8 cellular contexts compared by ENCODE assay signal in the genomic region with DNA sequence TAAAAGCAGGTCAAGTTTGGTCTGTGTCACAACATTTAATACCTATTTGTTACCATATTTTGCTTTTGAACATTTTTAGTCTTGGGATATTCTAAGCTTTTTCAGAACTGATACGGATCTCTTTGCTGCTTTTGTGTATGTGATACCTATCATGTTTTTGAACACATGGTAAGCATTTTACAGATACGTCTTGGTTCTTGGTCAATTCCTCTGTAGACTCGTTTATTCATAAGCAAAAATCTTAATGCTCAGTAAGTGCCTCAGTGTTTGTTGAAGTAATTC. TPM values are rescaled to one million over a fixed set of nuclear protein-coding genes. Genes with fewer than 3 reads are reported as not detected.
DNase-seq lines count a peak whose midpoint lies in the region; ATAC-seq and TF ChIP-seq lines count a peak whose summit lies in the region.

No MANE protein-coding gene starts in this region.

- H3K9me3 ChIP-seq in Panc1 (ENCODE audit: control insufficient read depth, insufficient read depth, low read depth, low read length) (peaks cover 46% of the 10 kb centered on the region), esophagus squamous epithelium (peaks cover 0 to 14% (median 0%) of the 10 kb centered on the region in 3 donors), sigmoid colon (no peaks in the 10 kb centered on the region)

- TF ChIP-seq POLR2A in esophagus squamous epithelium (IDR thresholded peaks at IDR 0.05) (no peak), sigmoid colon (IDR thresholded peaks at IDR 0.05) (no peak)

- peaks cover 36% of the 10 kb centered on the region for H3K36me3 ChIP-seq in H7 (replicated peaks; ENCODE audit: control insufficient read depth, insufficient read depth, low read length)
- H3K36me3 ChIP-seq in Panc1 (ENCODE audit: control insufficient read depth, insufficient read depth, low read length) = peaks cover 7% of the 10 kb centered on the region; the same call in 1 of the 2 replicates
- H3K36me3 ChIP-seq in esophagus squamous epithelium = peaks cover 0 to 41% (median 26%) of the 10 kb centered on the region in 3 donors
- peaks cover 7 to 41% (median 31%) of the 10 kb centered on the region in 4 donors for H3K36me3 ChIP-seq in sigmoid colon

- no peak for TF ChIP-seq EP300 in sigmoid colon (IDR thresholded peaks at IDR 0.05)

- TF ChIP-seq CTCF in Panc1 (IDR thresholded peaks at IDR 0.05) = no peak
- TF ChIP-seq CTCF in esophagus squamous epithelium (IDR thresholded peaks at IDR 0.05) = no peak
- TF ChIP-seq CTCF in sigmoid colon (IDR thresholded peaks at IDR 0.05) = no peak

- intact Hi-C loops in Panc1 (cut with micrococcal nuclease; ENCODE audit: unreplicated experiment) (loop anchor here (10.0 kb wide), 1 partner anchor 63 kb away; no protein-coding TSS in a partner anchor), esophagus squamous epithelium (cut with DNase I) (loop anchor here (5.0 kb wide), 1 partner anchor 51 kb away; the partner anchor contains the start of gene ZSCAN30), sigmoid colon (cut with DNase I) (loop anchor here (1.0 to 10.0 kb wide), 3 partner anchors 25 to 217 kb away; partner anchors contain the start of gene ZNF24)

- peak overlapping the region; percentile 93 for H3K27ac ChIP-seq in Panc1 (ENCODE audit: low read length)
- peak overlapping the region; percentile 91 to 99 (median 96) for H3K27ac ChIP-seq in esophagus squamous epithelium
- H3K27ac ChIP-seq in sigmoid colon = peak overlapping the region; percentile 96 to 98 (median 98)

- BruUV-seq in Panc1 (replicated peaks; lab: Mats Ljungman, UMichigan) = no TSS peak

- no peaks in the 10 kb centered on the region for H3K27me3 ChIP-seq in H7 (ENCODE audit: control insufficient read depth, insufficient read depth, low read length)
- H3K27me3 ChIP-seq in Panc1 (ENCODE audit: control insufficient read depth, insufficient read depth, low read length) = no peaks in the 10 kb centered on the region
- no peaks in the 10 kb centered on the region for H3K27me3 ChIP-seq in esophagus squamous epithelium
- H3K27me3 ChIP-seq in sigmoid colon = no peaks in the 10 kb centered on the region

- WGBS in esophagus squamous epithelium, 2 donors = 0 to 2% methylated on average over 3 of the region's 3 CpGs
- WGBS in sigmoid colon, 2 donors = 0 to 1% methylated on average over 3 of the region's 3 CpGs

- in situ Hi-C loops in Panc1 (cut with HindIII; ENCODE audit: low pct_unique_long_range_greater_than_20kb, low sequenced_read_pairs) = no loop called here

- H3K4me3 ChIP-seq in H7 (ENCODE audit: insufficient read depth, low read depth, low read length) (peak overlapping the region; percentile 83), Panc1 (ENCODE audit: low read depth in 2 of 2, low read length in 2 of 2) (peak overlapping the region; percentile 52 to 78), esophagus squamous epithelium (peak overlapping the region; percentile 70 to 92 (median 82)), sigmoid colon (peak overlapping the region; percentile 67 to 85 (median 78))

- H3K4me1 ChIP-seq in Panc1 (ENCODE audit: control insufficient read depth, insufficient read depth, low read length) (peaks cover 3% of the 10 kb centered on the region; the same call in 1 of the 2 replicates), esophagus squamous epithelium (peaks cover 0 to 19% (median 9%) of the 10 kb centered on the region in 3 donors), sigmoid colon (peaks cover 0 to 15% (median 13%) of the 10 kb centered on the region in 4 donors)

- no peak for ATAC-seq in Panc1
- ATAC-seq in HG03457 (IDR thresholded peaks at IDR 0.05; ENCODE audit: unreplicated experiment) = no peak
- ATAC-seq in GM21619 (IDR thresholded peaks at IDR 0.05; ENCODE audit: unreplicated experiment) = no peak

- no peak for DNase-seq in H7
- DNase-seq in Panc1 (ENCODE audit: low read depth, low spot score) = no peak
- no peak for DNase-seq in esophagus squamous epithelium (lab: John Stamatoyannopoulos, UW)
- DNase-seq in sigmoid colon = no peak
- DNase-seq in T-helper 9 cell = no peak
- no peak for DNase-seq in stimulated activated CD4-positive, alpha-beta T cell treated with anti-CD3 and anti-CD28 coated beads, Interleukin-2, amount 100 ng/mL, for 48 hours

- CTCF ChIA-PET in Panc1 (lab: Charles Lee) = no interaction called here

- POLR2A ChIA-PET in Panc1 (lab: Charles Lee) = interaction anchor here (0.7 kb wide), 1 partner anchor 9 kb away, joined by 3 read pairs; no protein-coding TSS in a partner anchor

RNA-seq across cellular contexts. Expression of gene ZNF397, which starts 0.6 kb away (rescaled TPM):
- total RNA-seq in H7 (2014; rRNA removed; shearing (Covaris generic)) = 17.5 and 30.0 TPM in 2 replicates
- total RNA-seq in Panc1 (2021; ENCODE audit: unreplicated experiment) = 9.8 TPM
- polyA plus RNA-seq in Panc1 (2012; ENCODE audit: insufficient read length) = 6.2 TPM
- 10 to 100 TPM; 10.4 to 24.2 (median 15.5) TPM for total RNA-seq in esophagus squamous epithelium
- total RNA-seq in sigmoid colon = 10 to 100 TPM; 25.5 to 33.2 (median 31.5) TPM
- polyA plus RNA-seq in sigmoid colon = 10 to 100 TPM in 1 of 3 donors, 1 to 10 TPM in 2; 7.8 to 14.7 (median 8.3) TPM

RNA-seq across cellular contexts. Expression of gene ZSCAN30, which starts 48.6 kb away (rescaled TPM):
- total RNA-seq in H7 (2014; rRNA removed; shearing (Covaris generic)) = 6.2 and 8.2 TPM in 2 replicates
- 12.1 TPM for total RNA-seq in Panc1 (2021; ENCODE audit: unreplicated experiment)
- polyA plus RNA-seq in Panc1 (2012; ENCODE audit: insufficient read length) = 7.2 TPM
- 10 to 100 TPM in 1 of 4 donors, 1 to 10 TPM in 3; 4.1 to 14.9 (median 8.0) TPM for total RNA-seq in esophagus squamous epithelium
- total RNA-seq in sigmoid colon = 10 to 100 TPM; 12.5 to 25.8 (median 18.6) TPM
- polyA plus RNA-seq in sigmoid colon = 1 to 10 TPM; 2.5 to 7.5 (median 4.2) TPM
